ENCODE assay signal across 8 cellular contexts in the genomic region with DNA sequence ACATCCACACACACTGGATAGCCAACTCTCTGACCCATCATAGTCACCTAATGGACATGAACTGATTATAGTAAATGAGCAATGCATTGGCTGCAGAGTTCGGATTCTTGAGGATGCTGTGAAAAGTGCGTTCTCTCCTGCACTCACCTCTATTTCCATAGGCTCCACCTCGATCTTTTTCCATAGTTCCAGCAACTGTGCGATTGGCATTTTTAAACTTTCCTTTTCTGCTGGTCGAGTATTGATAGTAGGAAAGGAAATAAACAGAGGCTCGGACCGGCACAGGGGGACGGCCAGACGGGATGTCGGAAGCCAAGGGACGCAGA.
DNase-seq lines count a peak whose midpoint lies in the region; ATAC-seq and TF ChIP-seq lines count a peak whose summit lies in the region.

No MANE protein-coding gene starts in this region.

- DNase-seq in AG09309 (ENCODE audit: low read depth) (no peak), HuH-7 (ENCODE audit: low spot score) (no peak), KG1 (lab: John Stamatoyannopoulos, UW) (no peak)
- no peak for DNase-seq in naive thymus-derived CD8-positive, alpha-beta T cell
- no peak for DNase-seq in stimulated activated CD4-positive, alpha-beta T cell treated with anti-CD3 and anti-CD28 coated beads, Interleukin-4, amount 100 ng/mL, for 1 hour
- DNase-seq in central memory CD4-positive, alpha-beta T cell: no peak

- H3K27me3 Mint-ChIP-seq in dendritic cell treated with granulocyte-macrophage colony-stimulating factor and Interleukin-4, amounts not matched to agents 40 ng/mL and 50 ng/mL, for 4 days: peaks cover 61% of the 10 kb centered on the region
- H3K27me3 Mint-ChIP-seq in naive thymus-derived CD8-positive, alpha-beta T cell: peaks cover 0 to 25% (median 15%) of the 10 kb centered on the region in 5 donors

- no peaks in the 10 kb centered on the region for H3K9me3 Mint-ChIP-seq in dendritic cell treated with granulocyte-macrophage colony-stimulating factor and Interleukin-4, amounts not matched to agents 40 ng/mL and 50 ng/mL, for 4 days
- H3K9me3 Mint-ChIP-seq in naive thymus-derived CD8-positive, alpha-beta T cell: no peaks in the 10 kb centered on the region

- intact Hi-C loops in dendritic cell treated with granulocyte-macrophage colony-stimulating factor and Interleukin-4, amounts not matched to agents 40 ng/mL and 50 ng/mL, for 4 days (cut with micrococcal nuclease): no loop called here

- H3K36me3 Mint-ChIP-seq in dendritic cell treated with granulocyte-macrophage colony-stimulating factor and Interleukin-4, amounts not matched to agents 40 ng/mL and 50 ng/mL, for 4 days (ENCODE audit: low read depth): no peaks in the 10 kb centered on the region
- no peaks in the 10 kb centered on the region for H3K36me3 Mint-ChIP-seq in naive thymus-derived CD8-positive, alpha-beta T cell

- peak overlapping the region; percentile 34 for H3K4me3 ChIP-seq in AG09309 (ENCODE audit: control insufficient read depth, low read depth, low read length)

- ATAC-seq in HG03520 (IDR thresholded peaks at IDR 0.05; ENCODE audit: unreplicated experiment): peak; percentile 33
- no peak for ATAC-seq in naive thymus-derived CD8-positive, alpha-beta T cell

- peaks cover 12% of the 10 kb centered on the region for H3K4me1 Mint-ChIP-seq in dendritic cell treated with granulocyte-macrophage colony-stimulating factor and Interleukin-4, amounts not matched to agents 40 ng/mL and 50 ng/mL, for 4 days (ENCODE audit: low read depth)
- H3K4me1 Mint-ChIP-seq in naive thymus-derived CD8-positive, alpha-beta T cell: peaks cover 4 to 8% (median 6%) of the 10 kb centered on the region in 4 donors

- H3K4me3 Mint-ChIP-seq in dendritic cell treated with granulocyte-macrophage colony-stimulating factor and Interleukin-4, amounts not matched to agents 40 ng/mL and 50 ng/mL, for 4 days: peak overlapping the region; percentile 65
- peak overlapping the region; percentile 73 to 92 (median 87) for H3K4me3 Mint-ChIP-seq in naive thymus-derived CD8-positive, alpha-beta T cell

- no peak for TF ChIP-seq CTCF in AG09309 (IDR thresholded peaks at IDR 0.05; ENCODE audit: control insufficient read depth, insufficient read depth, low read depth, low read length, missing control alignments)

- peak overlapping the region; percentile 52 for H3K27ac Mint-ChIP-seq in dendritic cell treated with granulocyte-macrophage colony-stimulating factor and Interleukin-4, amounts not matched to agents 40 ng/mL and 50 ng/mL, for 4 days
- H3K27ac Mint-ChIP-seq in naive thymus-derived CD8-positive, alpha-beta T cell: peak overlapping the region in 4 of 10 donors; percentile 4 to 79 (median 68)

- POLR2A ChIA-PET in naive thymus-derived CD8-positive, alpha-beta T cell (lab: Charles Lee): no interaction called here
